Comparison of ENCODE assay signal across 11 cellular contexts in the genomic region with DNA sequence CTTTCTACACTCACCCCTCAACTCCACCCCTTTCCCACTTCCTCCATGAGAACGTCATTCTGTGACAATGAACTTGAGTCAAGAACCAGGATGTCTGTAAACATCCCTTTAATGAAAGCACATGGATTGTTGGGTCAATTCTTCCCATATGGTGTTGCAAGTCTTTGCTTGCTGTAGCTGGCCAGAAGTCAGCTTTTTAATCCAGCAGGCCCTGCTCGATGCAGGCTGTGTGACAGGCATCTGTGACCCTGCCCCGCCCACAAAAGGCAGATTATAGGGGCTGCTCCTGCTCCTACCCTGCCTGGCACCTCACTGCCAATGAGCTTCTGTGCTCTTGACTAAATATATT.
DNase-seq lines count a peak whose midpoint lies in the region; ATAC-seq and TF ChIP-seq lines count a peak whose summit lies in the region.
"Had no signal": no experiment of that assay in that cellular context is flagged by ENCODE, and none has a peak within 500 bp of the region (broad histone marks: within the 10 kb centered on the region; RNA-seq: fewer than 3 reads in every experiment).

No MANE protein-coding gene starts in this region.

- WGBS in lung, 2 donors = 34 to 44% methylated on average over 3 of the region's 3 CpGs

- POLR2A ChIA-PET in activated CD8-positive, alpha-beta T cell treated with anti-CD3 and anti-CD28 coated beads for 36 hours (lab: Charles Lee) = no interaction called here

- H3K36me3 Mint-ChIP-seq in activated CD8-positive, alpha-beta T cell treated with anti-CD3 and anti-CD28 coated beads for 36 hours (ENCODE audit: low read depth) = no peaks in the 10 kb centered on the region
- H3K36me3 Mint-ChIP-seq: WTC11 had no signal

- H3K4me1 ChIP-seq in breast epithelium = peaks cover 0 to 5% of the 10 kb centered on the region in 2 donors
- peaks cover 12 to 39% of the 10 kb centered on the region in 2 donors for H3K4me1 ChIP-seq in lung (ENCODE audit: control insufficient read depth in 2 of 2, insufficient read depth in 2 of 2, low read length in 2 of 2)

- intact Hi-C loops in breast epithelium (cut with DNase I; ENCODE audit: low total_unique reads) = no loop called here
- intact Hi-C loops in activated CD8-positive, alpha-beta T cell treated with anti-CD3 and anti-CD28 coated beads for 36 hours (cut with micrococcal nuclease) = no loop called here

- H3K4me1 Mint-ChIP-seq in stimulated activated naive CD8-positive, alpha-beta T cell treated with anti-CD3 and anti-CD28 coated beads, Interleukin-15, amount 100 ng/mL, for 72 hours = peaks cover 36% of the 10 kb centered on the region
- peaks cover 6% of the 10 kb centered on the region for H3K4me1 Mint-ChIP-seq in activated CD8-positive, alpha-beta T cell treated with anti-CD3 and anti-CD28 coated beads for 36 hours (ENCODE audit: low read depth)

- H3K9me3 ChIP-seq in breast epithelium = no peaks in the 10 kb centered on the region
- H3K9me3 ChIP-seq in lung (ENCODE audit: control insufficient read depth in 2 of 2, insufficient read depth in 1 of 2, low read length in 1 of 2) = no peaks in the 10 kb centered on the region

- peaks cover under 1 to 2% of the 10 kb centered on the region in 2 donors for H3K9me3 Mint-ChIP-seq in stimulated activated naive CD8-positive, alpha-beta T cell treated with anti-CD3 and anti-CD28 coated beads, Interleukin-15, amount 100 ng/mL, for 72 hours
- H3K9me3 Mint-ChIP-seq in activated CD8-positive, alpha-beta T cell treated with anti-CD3 and anti-CD28 coated beads for 36 hours = no peaks in the 10 kb centered on the region
- H3K9me3 Mint-ChIP-seq: WTC11 had no signal

- no peak overlapping the region for H3K4me3 Mint-ChIP-seq in stimulated activated naive CD8-positive, alpha-beta T cell treated with anti-CD3 and anti-CD28 coated beads, Interleukin-15, amount 100 ng/mL, for 72 hours
- no peak overlapping the region for H3K4me3 Mint-ChIP-seq in activated CD8-positive, alpha-beta T cell treated with anti-CD3 and anti-CD28 coated beads for 36 hours
- H3K4me3 Mint-ChIP-seq: WTC11 had no signal

- DNase-seq in stimulated activated naive CD8-positive, alpha-beta T cell treated with anti-CD3 and anti-CD28 coated beads, Interleukin-15, amount 100 ng/mL, for 72 hours = no peak
- DNase-seq in stimulated activated naive CD8-positive, alpha-beta T cell treated with anti-CD3 and anti-CD28 coated beads, Interleukin-15, Interleukin-2, amounts not matched to agents 100 U/mL and 50 U/mL, for 24 hours = no peak
- DNase-seq in breast epithelium (ENCODE audit: low spot score in 2 of 2) = no peak
- DNase-seq in lung (ENCODE audit: low spot score) = no peak
- no peak for DNase-seq in activated naive CD4-positive, alpha-beta T cell treated with Interleukin-2 at 50 U/mL for 16 hours
- no peak for DNase-seq in activated CD8-positive, alpha-beta T cell treated with anti-CD3 and anti-CD28 coated beads for 36 hours
- DNase-seq in iPS-NIHi11 (ENCODE audit: low spot score) = no peak
- no peak for DNase-seq in stimulated activated naive CD4-positive, alpha-beta T cell treated with Interleukin-2 at 50 U/mL for 16 hours (lab: John Stamatoyannopoulos, UW)
- DNase-seq: COR-L47; effector CD8-positive, alpha-beta T cell had no signal

- H3K27ac ChIP-seq in breast epithelium = peak overlapping the region; percentile 73 to 77
- H3K27ac ChIP-seq in lung (ENCODE audit: low read depth in 1 of 2, low read length in 1 of 2) = peak overlapping the region; percentile 56

- no peak overlapping the region for H3K27ac Mint-ChIP-seq in stimulated activated naive CD8-positive, alpha-beta T cell treated with anti-CD3 and anti-CD28 coated beads, Interleukin-15, amount 100 ng/mL, for 72 hours
- H3K27ac Mint-ChIP-seq in activated CD8-positive, alpha-beta T cell treated with anti-CD3 and anti-CD28 coated beads for 36 hours = no peak overlapping the region
- H3K27ac Mint-ChIP-seq: WTC11 had no signal

- no peaks in the 10 kb centered on the region for H3K36me3 ChIP-seq in breast epithelium
- no peaks in the 10 kb centered on the region for H3K36me3 ChIP-seq in lung (ENCODE audit: control insufficient read depth in 2 of 2, insufficient read depth in 2 of 2, low read length in 2 of 2)

- H3K27me3 ChIP-seq in breast epithelium = no peaks in the 10 kb centered on the region
- no peaks in the 10 kb centered on the region for H3K27me3 ChIP-seq in lung (ENCODE audit: control insufficient read depth, insufficient read depth)

- H3K27me3 Mint-ChIP-seq in stimulated activated naive CD8-positive, alpha-beta T cell treated with anti-CD3 and anti-CD28 coated beads, Interleukin-15, amount 100 ng/mL, for 72 hours = peaks cover 45% of the 10 kb centered on the region
- H3K27me3 Mint-ChIP-seq in activated CD8-positive, alpha-beta T cell treated with anti-CD3 and anti-CD28 coated beads for 36 hours = peaks cover 13% of the 10 kb centered on the region

- peak; percentile 12 for ATAC-seq in stimulated activated naive CD8-positive, alpha-beta T cell treated with anti-CD3 and anti-CD28 coated beads, Interleukin-15, amount 100 ng/mL, for 72 hours
- ATAC-seq in stimulated activated naive CD8-positive, alpha-beta T cell treated with anti-CD3 and anti-CD28 coated beads, Interleukin-15, Interleukin-2, amounts not matched to agents 100 U/mL and 50 U/mL, for 24 hours = no peak
- no peak for ATAC-seq in lung (ENCODE audit: insufficient read depth, low FRiP score)
- no peak for ATAC-seq in activated CD8-positive, alpha-beta T cell treated with anti-CD3 and anti-CD28 coated beads for 36 hours
- ATAC-seq: WTC11 had no signal

- TF ChIP-seq POLR2A in breast epithelium (IDR thresholded peaks at IDR 0.05) = no peak

- H3K4me3 ChIP-seq in breast epithelium (no peak overlapping the region), lung (no peak overlapping the region)

- CTCF ChIA-PET in activated CD8-positive, alpha-beta T cell treated with anti-CD3 and anti-CD28 coated beads for 36 hours (lab: Charles Lee) = interaction anchor here (1.0 kb wide), 1 partner anchor 21 kb away, joined by 3 read pairs; no protein-coding TSS in a partner anchor

- TF ChIP-seq CTCF in breast epithelium (IDR thresholded peaks at IDR 0.05) (no peak), lung (IDR thresholded peaks at IDR 0.05; ENCODE audit: control extremely low read depth, extremely low read depth) (no peak)
- TF ChIP-seq CTCF in activated CD8-positive, alpha-beta T cell treated with anti-CD3 and anti-CD28 coated beads for 36 hours (IDR thresholded peaks at IDR 0.05) = no peak
